Comparison of ENCODE assay signal across 10 cellular contexts in genomic region chrX:18676470-18676869, GRCh38. TPM values are rescaled to one million over a fixed set of nuclear protein-coding genes. Genes with fewer than 3 reads are reported as not detected.
DNase-seq lines count a peak whose midpoint lies in the region; ATAC-seq and TF ChIP-seq lines count a peak whose summit lies in the region.
"Had no signal": no experiment of that assay in that cellular context is flagged by ENCODE, and none has a peak within 500 bp of the region (broad histone marks: within the 10 kb centered on the region; RNA-seq: fewer than 3 reads in every experiment).

No MANE protein-coding gene starts in this region.

- H3K27me3 Mint-ChIP-seq in progenitor cell of endocrine pancreas, result no peaks in the 10 kb centered on the region

- H3K4me3 ChIP-seq in epithelial cell of proximal tubule (ENCODE audit: low read depth, low read length), result no peak overlapping the region
- H3K4me3 ChIP-seq: SJSA1 had no signal

- intact Hi-C loops in posterior cingulate gyrus (cut with DNase I), result no loop called here

- ATAC-seq in HG02973 (IDR thresholded peaks at IDR 0.05; ENCODE audit: unreplicated experiment) (no peak), HG03565 (IDR thresholded peaks at IDR 0.05; ENCODE audit: unreplicated experiment) (no peak)

- peak overlapping the region; percentile 83 for H3K27ac Mint-ChIP-seq in progenitor cell of endocrine pancreas

- peaks cover 17% of the 10 kb centered on the region for H3K9me3 Mint-ChIP-seq in progenitor cell of endocrine pancreas (ENCODE audit: low read depth)

- DNase-seq in DMS 273 (lab: John Stamatoyannopoulos, UW; ENCODE audit: unreplicated experiment) (peak; percentile 66), DMS 273 treated with DMSO at 0.1 percent for 48 hours (lab: John Stamatoyannopoulos, UW) (no peak), NCI-H82 treated with DMSO at 0.1 percent for 48 hours (lab: John Stamatoyannopoulos, UW; ENCODE audit: unreplicated experiment) (peak; percentile 28), epithelial cell of proximal tubule (ENCODE audit: low read depth) (no peak), progenitor cell of endocrine pancreas (ENCODE audit: low spot score, unreplicated experiment) (no peak), posterior cingulate gyrus (no peak)
- DNase-seq: NCI-H1417 had no signal

- TF ChIP-seq CTCF in epithelial cell of proximal tubule (conservative IDR thresholded peaks at IDR 0.05; ENCODE audit: low read depth, low read length) (peak; percentile 33), progenitor cell of endocrine pancreas (IDR thresholded peaks at IDR 0.05; ENCODE audit: unreplicated experiment) (peak; percentile 49)

- peaks cover 1% of the 10 kb centered on the region for H3K4me1 Mint-ChIP-seq in progenitor cell of endocrine pancreas (ENCODE audit: low read depth)

- H3K36me3 Mint-ChIP-seq in progenitor cell of endocrine pancreas (ENCODE audit: insufficient read depth), result no peaks in the 10 kb centered on the region

- H3K4me3 Mint-ChIP-seq in progenitor cell of endocrine pancreas (ENCODE audit: low read depth), result peak overlapping the region; percentile 73

RNA-seq across cellular contexts. Expression of gene RS1, which starts 4.6 kb away (rescaled TPM):
- not detected in 2 replicates for total RNA-seq in epithelial cell of proximal tubule
- not detected in 2 replicates for total RNA-seq in progenitor cell of endocrine pancreas

RNA-seq across cellular contexts. Expression of gene PPEF1, which starts 31.0 kb away (rescaled TPM):
- not detected in 2 replicates for total RNA-seq in epithelial cell of proximal tubule
- total RNA-seq in progenitor cell of endocrine pancreas, result 0.58 and 1.1 TPM in 2 replicates
- total RNA-seq: SJSA1 had no signal

Comparison
In these comparisons a context has a peak if more than half of its experiments do, and no peak if none do; other contexts are left out.
1. DNase-seq: peak in DMS 273 (single experiment) and NCI-H82 treated with DMSO at 0.1 percent for 48 hours (single experiment); none in DMS 273 treated with DMSO at 0.1 percent for 48 hours (single experiment), epithelial cell of proximal tubule (single experiment), progenitor cell of endocrine pancreas (single experiment) and posterior cingulate gyrus (0 of 10).